In genomic region chr14:100350283-100350926, GRCh38 we compare ENCODE assay signal across 27 cellular contexts. TPM values are rescaled to one million over a fixed set of nuclear protein-coding genes. Genes with fewer than 3 reads are reported as not detected.
DNase-seq lines count a peak whose midpoint lies in the region; ATAC-seq lines count a peak whose summit lies in the region.
"Had no signal": no experiment of that assay in that cellular context is flagged by ENCODE, and none has a peak within 500 bp of the region (broad histone marks: within the 10 kb centered on the region; RNA-seq: fewer than 3 reads in every experiment).

No MANE protein-coding gene starts in this region.

- peak overlapping the region; percentile 1 for H3K27ac Mint-ChIP-seq in activated CD4-positive, alpha-beta T cell treated with anti-CD3 and anti-CD28 coated beads, Interleukin-2, amount 10 ng/mL, durations not matched to agents 24 days and 14 days
- H3K27ac Mint-ChIP-seq in dendritic cell treated with granulocyte-macrophage colony-stimulating factor and Interleukin-4, amounts not matched to agents 40 ng/mL and 50 ng/mL, for 4 days = peak overlapping the region; percentile 88
- H3K27ac Mint-ChIP-seq: GM23338, HFFc6, progenitor cell of endocrine pancreas, type B pancreatic cell had no signal

- H3K4me3 Mint-ChIP-seq in activated CD4-positive, alpha-beta T cell treated with anti-CD3 and anti-CD28 coated beads, Interleukin-2, amount 10 ng/mL, durations not matched to agents 24 days and 14 days = no peak overlapping the region
- peak overlapping the region; percentile 49 for H3K4me3 Mint-ChIP-seq in dendritic cell treated with granulocyte-macrophage colony-stimulating factor and Interleukin-4, amounts not matched to agents 40 ng/mL and 50 ng/mL, for 4 days
- H3K4me3 Mint-ChIP-seq: GM23338, HFFc6, type B pancreatic cell had no signal

- H3K36me3 Mint-ChIP-seq in activated CD4-positive, alpha-beta T cell treated with anti-CD3 and anti-CD28 coated beads, Interleukin-2, amount 10 ng/mL, durations not matched to agents 24 days and 14 days (ENCODE audit: low read depth) = peaks cover 77% of the 10 kb centered on the region
- H3K36me3 Mint-ChIP-seq in dendritic cell treated with granulocyte-macrophage colony-stimulating factor and Interleukin-4, amounts not matched to agents 40 ng/mL and 50 ng/mL, for 4 days (ENCODE audit: low read depth) = peaks cover 86% of the 10 kb centered on the region

- no peaks in the 10 kb centered on the region for H3K27me3 Mint-ChIP-seq in activated CD4-positive, alpha-beta T cell treated with anti-CD3 and anti-CD28 coated beads, Interleukin-2, amount 10 ng/mL, durations not matched to agents 24 days and 14 days
- no peaks in the 10 kb centered on the region for H3K27me3 Mint-ChIP-seq in dendritic cell treated with granulocyte-macrophage colony-stimulating factor and Interleukin-4, amounts not matched to agents 40 ng/mL and 50 ng/mL, for 4 days
- H3K27me3 Mint-ChIP-seq: progenitor cell of endocrine pancreas, type B pancreatic cell had no signal

- no peak for DNase-seq in activated CD4-positive, alpha-beta T cell treated with anti-CD3 and anti-CD28 coated beads, Interleukin-2, amount 10 ng/mL, durations not matched to agents 24 days and 14 days
- DNase-seq in activated CD4-positive, alpha-beta T cell treated with anti-CD3 and anti-CD28 coated beads, Interleukin-2, amount 50 U/mL, for 4 hours = no peak
- DNase-seq in MV-4-11 (lab: John Stamatoyannopoulos, UW) = peak; percentile 73
- DNase-seq in stimulated activated CD8-positive, alpha-beta memory T cell treated with anti-CD3 and anti-CD28 coated beads, Interleukin-4, amount 100 ng/mL, for 48 hours = peak; percentile 19
- no peak for DNase-seq in amniotic stem cell (lab: John Stamatoyannopoulos, UW)
- no peak for DNase-seq in DMS114 treated with DMSO at 0.1 percent for 48 hours (lab: John Stamatoyannopoulos, UW; ENCODE audit: unreplicated experiment)
- DNase-seq: activated CD4-positive, alpha-beta T cell treated with anti-CD3 and anti-CD28 coated beads, Interleukin-2, amount 50 U/mL, for 1 hour; activated gamma-delta T cell; activated T-cell treated with anti-CD3 and anti-CD28 coated beads for 4 hours; DMS79; GF-D8; HFFc6; Karpas-422; NCI-H1092 treated with DMSO at 0.1 percent for 48 hours; NCI-H1930; NCI-H526 treated with DMSO at 0.1 percent for 48 hours; stimulated activated CD4-positive, alpha-beta T cell treated with anti-CD3 and anti-CD28 coated beads, Interleukin-15, amount 100 ng/mL, for 24 hours; T1000 had no signal

- ATAC-seq in HG02840 (IDR thresholded peaks at IDR 0.05; ENCODE audit: low FRiP score, unreplicated experiment) = no peak
- ATAC-seq: gastroesophageal sphincter, GM23338, SK-N-SH treated with all-trans-retinoic acid at 6 μM for 48 hours had no signal

- peaks cover 4% of the 10 kb centered on the region for H3K4me1 Mint-ChIP-seq in activated CD4-positive, alpha-beta T cell treated with anti-CD3 and anti-CD28 coated beads, Interleukin-2, amount 10 ng/mL, durations not matched to agents 24 days and 14 days
- peaks cover 67% of the 10 kb centered on the region for H3K4me1 Mint-ChIP-seq in dendritic cell treated with granulocyte-macrophage colony-stimulating factor and Interleukin-4, amounts not matched to agents 40 ng/mL and 50 ng/mL, for 4 days (ENCODE audit: low read depth)
- H3K4me1 Mint-ChIP-seq: GM23338 had no signal

- intact Hi-C loops in activated CD4-positive, alpha-beta T cell treated with anti-CD3 and anti-CD28 coated beads, Interleukin-2, amount 10 ng/mL, durations not matched to agents 24 days and 14 days (cut with micrococcal nuclease) = no loop called here
- intact Hi-C loops in dendritic cell treated with granulocyte-macrophage colony-stimulating factor and Interleukin-4, amounts not matched to agents 40 ng/mL and 50 ng/mL, for 4 days (cut with micrococcal nuclease) = loop anchor here (1.0 kb wide), 1 partner anchor 9 kb away; no protein-coding TSS in a partner anchor

- no peaks in the 10 kb centered on the region for H3K9me3 Mint-ChIP-seq in activated CD4-positive, alpha-beta T cell treated with anti-CD3 and anti-CD28 coated beads, Interleukin-2, amount 10 ng/mL, durations not matched to agents 24 days and 14 days
- no peaks in the 10 kb centered on the region for H3K9me3 Mint-ChIP-seq in dendritic cell treated with granulocyte-macrophage colony-stimulating factor and Interleukin-4, amounts not matched to agents 40 ng/mL and 50 ng/mL, for 4 days
- H3K9me3 Mint-ChIP-seq: HFFc6, type B pancreatic cell had no signal

RNA-seq across cellular contexts. Expression of gene WDR25, which starts 25.9 kb away (rescaled TPM):
- 7.2 and 7.3 TPM in 2 replicates for total RNA-seq in activated CD4-positive, alpha-beta T cell treated with anti-CD3 and anti-CD28 coated beads, Interleukin-2, amount 10 ng/mL, durations not matched to agents 24 days and 14 days

RNA-seq across cellular contexts. Expression of gene SLC25A47, which starts 27.3 kb away (rescaled TPM):
- total RNA-seq in activated CD4-positive, alpha-beta T cell treated with anti-CD3 and anti-CD28 coated beads, Interleukin-2, amount 10 ng/mL, durations not matched to agents 24 days and 14 days = not detected in 2 replicates
- total RNA-seq: A172, bronchial epithelial cell, GM23338, HFFc6, progenitor cell of endocrine pancreas had no signal

RNA-seq across cellular contexts. Expression of gene SLC25A29, which starts 44.2 kb away (rescaled TPM):
- total RNA-seq in activated CD4-positive, alpha-beta T cell treated with anti-CD3 and anti-CD28 coated beads, Interleukin-2, amount 10 ng/mL, durations not matched to agents 24 days and 14 days = 16.4 and 17.0 TPM in 2 replicates

Comparison
In these comparisons a context has a peak if more than half of its experiments do, and no peak if none do; other contexts are left out.
1. DNase-seq: peak in MV-4-11 (single experiment) and stimulated activated CD8-positive, alpha-beta memory T cell treated with anti-CD3 and anti-CD28 coated beads, Interleukin-4, amount 100 ng/mL, for 48 hours (single experiment); none in activated CD4-positive, alpha-beta T cell treated with anti-CD3 and anti-CD28 coated beads, Interleukin-2, amount 10 ng/mL, durations not matched to agents 24 days and 14 days (single experiment), activated CD4-positive, alpha-beta T cell treated with anti-CD3 and anti-CD28 coated beads, Interleukin-2, amount 50 U/mL, for 4 hours (0 of 2), amniotic stem cell (single experiment) and DMS114 treated with DMSO at 0.1 percent for 48 hours (single experiment).